ENCODE assay signal across 28 cellular contexts in the genomic region with DNA sequence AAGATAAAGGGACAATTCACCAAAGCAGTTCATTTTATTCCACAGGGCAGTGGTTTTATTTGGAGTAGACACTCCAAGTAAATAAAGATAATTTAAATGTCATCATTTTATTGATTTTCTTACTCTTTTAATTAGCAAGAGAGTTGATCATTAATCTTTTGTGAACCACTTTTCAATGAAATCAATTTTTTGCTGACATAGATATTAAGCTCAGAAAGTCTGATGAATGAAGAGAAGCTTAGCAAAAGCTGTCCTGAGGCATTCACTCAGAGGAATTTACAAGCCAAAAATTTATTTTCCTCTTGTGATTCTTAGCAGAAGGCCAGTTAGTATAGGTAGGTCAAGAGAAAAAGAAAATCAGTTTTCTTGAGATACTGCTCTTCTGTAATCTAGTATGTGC.
"Had no signal": no experiment of that assay in that cellular context is flagged by ENCODE, and none has a peak within 500 bp of the region (broad histone marks: within the 10 kb centered on the region; RNA-seq: fewer than 3 reads in every experiment).

No MANE protein-coding gene starts in this region.

- H3K4me3 Mint-ChIP-seq: naive thymus-derived CD8-positive, alpha-beta T cell; natural killer cell treated with Interleukin-12 subunit alpha and Interleukin-12 subunit beta and Interleukin-15 and Interleukin-18, amount 100 ng/mL, for 72 hours; nephron progenitor cell; neural crest cell; stimulated activated effector memory CD8-positive, alpha-beta T cell treated with anti-CD3 and anti-CD28 coated beads, Interleukin-12 subunit alpha, Interleukin-12 subunit beta, amount 100 ng/mL, for 72 hours; stimulated activated naive B cell treated with anti-CD40 and anti-IgM and Interleukin-4, amounts not matched to agents 10 μg/mL and 1 μg/mL and 100 μg/mL, for 72 hours; stimulated activated naive CD8-positive, alpha-beta T cell treated with anti-CD3 and anti-CD28 coated beads, Interleukin-15, Interleukin-2, amounts not matched to agents 100 ng/mL and 50 ng/mL, for 24 hours had no signal

- H3K27ac Mint-ChIP-seq: naive thymus-derived CD8-positive, alpha-beta T cell; natural killer cell treated with Interleukin-12 subunit alpha and Interleukin-12 subunit beta and Interleukin-15 and Interleukin-18, amount 100 ng/mL, for 72 hours; nephron progenitor cell; stimulated activated effector memory CD8-positive, alpha-beta T cell treated with anti-CD3 and anti-CD28 coated beads, Interleukin-12 subunit alpha, Interleukin-12 subunit beta, amount 100 ng/mL, for 72 hours; stimulated activated naive B cell treated with anti-CD40 and anti-IgM and Interleukin-4, amounts not matched to agents 10 μg/mL and 1 μg/mL and 100 μg/mL, for 72 hours; stimulated activated naive CD8-positive, alpha-beta T cell treated with anti-CD3 and anti-CD28 coated beads, Interleukin-15, Interleukin-2, amounts not matched to agents 100 ng/mL and 50 ng/mL, for 24 hours had no signal

- FAIRE-seq: urothelium cell line had no signal

- H3K4me1 ChIP-seq: pancreas, prostate gland, right atrium auricular region, stomach, thyroid gland, upper lobe of left lung had no signal

- ATAC-seq: naive thymus-derived CD8-positive, alpha-beta T cell; natural killer cell treated with Interleukin-12 subunit alpha and Interleukin-12 subunit beta and Interleukin-15 and Interleukin-18, amount 100 ng/mL, for 72 hours; pancreas; sciatic nerve; stimulated activated effector memory CD8-positive, alpha-beta T cell treated with anti-CD3 and anti-CD28 coated beads, Interleukin-12 subunit alpha, Interleukin-12 subunit beta, amount 100 ng/mL, for 72 hours; stimulated activated naive B cell treated with anti-CD40 and anti-IgM and Interleukin-4, amounts not matched to agents 10 μg/mL and 1 μg/mL and 100 μg/mL, for 72 hours had no signal

- H3K9me3 ChIP-seq: neutrophil, pancreas, prostate gland, right atrium auricular region, stomach, thoracic aorta, thyroid gland, tibial nerve, upper lobe of left lung, vagina had no signal

- H3K27me3 Mint-ChIP-seq: natural killer cell treated with Interleukin-12 subunit alpha and Interleukin-12 subunit beta and Interleukin-15 and Interleukin-18, amount 100 ng/mL, for 72 hours had no signal

- H3K9me3 Mint-ChIP-seq: naive thymus-derived CD8-positive, alpha-beta T cell; nephron progenitor cell; neural crest cell; stimulated activated effector memory CD8-positive, alpha-beta T cell treated with anti-CD3 and anti-CD28 coated beads, Interleukin-12 subunit alpha, Interleukin-12 subunit beta, amount 100 ng/mL, for 72 hours; stimulated activated naive B cell treated with anti-CD40 and anti-IgM and Interleukin-4, amounts not matched to agents 10 μg/mL and 1 μg/mL and 100 μg/mL, for 72 hours; stimulated activated naive CD8-positive, alpha-beta T cell treated with anti-CD3 and anti-CD28 coated beads, Interleukin-15, Interleukin-2, amounts not matched to agents 100 ng/mL and 50 ng/mL, for 24 hours had no signal

- H3K27me3 ChIP-seq: neutrophil, pancreas, right atrium auricular region, thyroid gland, tibial nerve, upper lobe of left lung, vagina had no signal

- H3K4me1 Mint-ChIP-seq: naive thymus-derived CD8-positive, alpha-beta T cell; stimulated activated effector memory CD8-positive, alpha-beta T cell treated with anti-CD3 and anti-CD28 coated beads, Interleukin-12 subunit alpha, Interleukin-12 subunit beta, amount 100 ng/mL, for 72 hours; stimulated activated naive B cell treated with anti-CD40 and anti-IgM and Interleukin-4, amounts not matched to agents 10 μg/mL and 1 μg/mL and 100 μg/mL, for 72 hours had no signal

- DNase-seq: naive thymus-derived CD8-positive, alpha-beta T cell; nephron progenitor cell; nucleus accumbens; pancreas; retina; stimulated activated CD4-positive, alpha-beta T cell treated with anti-CD3 and anti-CD28 coated beads, Interleukin-15, amount 100 ng/mL, for 24 hours; stimulated activated CD4-positive, alpha-beta T cell treated with anti-CD3 and anti-CD28 coated beads, Interleukin-2, amount 100 ng/mL, for 24 hours; stimulated activated CD4-positive, alpha-beta T cell treated with anti-CD3 and anti-CD28 coated beads, Interleukin-2, amount 100 ng/mL, for 48 hours; stimulated activated CD4-positive, alpha-beta T cell treated with anti-CD3 and anti-CD28 coated beads, Interleukin-4, amount 100 ng/mL, for 24 hours; stimulated activated naive B cell treated with anti-CD40 and anti-IgM and Interleukin-4, amounts not matched to agents 10 μg/mL and 1 μg/mL and 100 μg/mL, for 72 hours; stimulated activated naive CD4-positive, alpha-beta T cell treated with Interleukin-2 at 50 U/mL for 16 hours; stomach; thyroid gland; trophoblast cell; upper lobe of left lung had no signal

- H3K36me3 ChIP-seq: neutrophil, pancreas, prostate gland, right atrium auricular region, stomach, thoracic aorta, thyroid gland, tibial nerve, upper lobe of left lung, vagina had no signal

- H3K27ac ChIP-seq: neutrophil, pancreas, prostate gland, right atrium auricular region, skin epidermis, stomach, thoracic aorta, thyroid gland, tibial nerve, upper lobe of left lung, vagina had no signal

- H3K36me3 Mint-ChIP-seq: naive thymus-derived CD8-positive, alpha-beta T cell; natural killer cell treated with Interleukin-12 subunit alpha and Interleukin-12 subunit beta and Interleukin-15 and Interleukin-18, amount 100 ng/mL, for 72 hours; stimulated activated effector memory CD8-positive, alpha-beta T cell treated with anti-CD3 and anti-CD28 coated beads, Interleukin-12 subunit alpha, Interleukin-12 subunit beta, amount 100 ng/mL, for 72 hours; stimulated activated naive B cell treated with anti-CD40 and anti-IgM and Interleukin-4, amounts not matched to agents 10 μg/mL and 1 μg/mL and 100 μg/mL, for 72 hours had no signal

- H3K4me3 ChIP-seq: pancreas, prostate gland, right atrium auricular region, skin epidermis, stomach, thoracic aorta, thyroid gland, tibial nerve, upper lobe of left lung, vagina had no signal
